In genomic region chr2:54866868-54867267, GRCh38 we compare ENCODE assay signal across 12 cellular contexts.
A peak's percentile ranks its signal among the peaks of the same experiment; 100 is the strongest.
DNase-seq lines count a peak whose midpoint lies in the region; ATAC-seq lines count a peak whose summit lies in the region.
"Had no signal": no experiment of that assay in that cellular context is flagged by ENCODE, and none has a peak within 500 bp of the region (broad histone marks: within the 10 kb centered on the region; RNA-seq: fewer than 3 reads in every experiment).

No MANE protein-coding gene starts in this region.

- ATAC-seq in GM18499 (IDR thresholded peaks at IDR 0.05; ENCODE audit: insufficient read depth, unreplicated experiment) (peak; percentile 79), GM21360 (IDR thresholded peaks at IDR 0.05; ENCODE audit: unreplicated experiment) (peak; percentile 94), HG03108 (IDR thresholded peaks at IDR 0.05; ENCODE audit: unreplicated experiment) (peak; percentile 84)

- peaks cover 0 to 2% (median 1%) of the 10 kb centered on the region in 3 donors for H3K27me3 Mint-ChIP-seq in immature natural killer cell (ENCODE audit: low read depth in 3 of 3)

- peaks cover 3 to 6% of the 10 kb centered on the region in 2 donors for H3K4me1 Mint-ChIP-seq in immature natural killer cell

- H3K36me3 Mint-ChIP-seq in immature natural killer cell: no peaks in the 10 kb centered on the region

- no peak overlapping the region for H3K27ac Mint-ChIP-seq in immature natural killer cell

- H3K9me3 Mint-ChIP-seq in immature natural killer cell: no peaks in the 10 kb centered on the region

- no peak overlapping the region for H3K4me3 Mint-ChIP-seq in immature natural killer cell

- DNase-seq in SIG-M5 treated with dmso at 0.1 percent for 504 hours (lab: John Stamatoyannopoulos, UW; ENCODE audit: unreplicated experiment): peak; percentile 81
- DNase-seq in stimulated activated CD4-positive, alpha-beta T cell treated with anti-CD3 and anti-CD28 coated beads, Interleukin-4, amount 100 ng/mL, for 4 hours: no peak
- no peak for DNase-seq in immature natural killer cell
- DNase-seq in AG08395 (ENCODE audit: low spot score): no peak
- DNase-seq in NCI-H2196 (lab: John Stamatoyannopoulos, UW; ENCODE audit: unreplicated experiment): no peak
- DNase-seq: activated effector memory CD4-positive, alpha-beta T cell treated with anti-CD3 and anti-CD28 coated beads, Interleukin-2, amount 50 U/mL, for 16 hours; Right ventricle myocardium superior; stimulated activated CD4-positive, alpha-beta T cell treated with anti-CD3 and anti-CD28 coated beads, Interleukin-12 subunit alpha, Interleukin-12 subunit beta, amount 100 ng/mL, for 4 hours; transverse colon had no signal
